Comparison of ENCODE assay signal across 8 cellular contexts in genomic region chr14:21455912-21456667, GRCh38. TPM values are rescaled to one million over a fixed set of nuclear protein-coding genes. Genes with fewer than 3 reads are reported as not detected.
DNase-seq lines count a peak whose midpoint lies in the region; TF ChIP-seq lines count a peak whose summit lies in the region.

A gene with protein sequence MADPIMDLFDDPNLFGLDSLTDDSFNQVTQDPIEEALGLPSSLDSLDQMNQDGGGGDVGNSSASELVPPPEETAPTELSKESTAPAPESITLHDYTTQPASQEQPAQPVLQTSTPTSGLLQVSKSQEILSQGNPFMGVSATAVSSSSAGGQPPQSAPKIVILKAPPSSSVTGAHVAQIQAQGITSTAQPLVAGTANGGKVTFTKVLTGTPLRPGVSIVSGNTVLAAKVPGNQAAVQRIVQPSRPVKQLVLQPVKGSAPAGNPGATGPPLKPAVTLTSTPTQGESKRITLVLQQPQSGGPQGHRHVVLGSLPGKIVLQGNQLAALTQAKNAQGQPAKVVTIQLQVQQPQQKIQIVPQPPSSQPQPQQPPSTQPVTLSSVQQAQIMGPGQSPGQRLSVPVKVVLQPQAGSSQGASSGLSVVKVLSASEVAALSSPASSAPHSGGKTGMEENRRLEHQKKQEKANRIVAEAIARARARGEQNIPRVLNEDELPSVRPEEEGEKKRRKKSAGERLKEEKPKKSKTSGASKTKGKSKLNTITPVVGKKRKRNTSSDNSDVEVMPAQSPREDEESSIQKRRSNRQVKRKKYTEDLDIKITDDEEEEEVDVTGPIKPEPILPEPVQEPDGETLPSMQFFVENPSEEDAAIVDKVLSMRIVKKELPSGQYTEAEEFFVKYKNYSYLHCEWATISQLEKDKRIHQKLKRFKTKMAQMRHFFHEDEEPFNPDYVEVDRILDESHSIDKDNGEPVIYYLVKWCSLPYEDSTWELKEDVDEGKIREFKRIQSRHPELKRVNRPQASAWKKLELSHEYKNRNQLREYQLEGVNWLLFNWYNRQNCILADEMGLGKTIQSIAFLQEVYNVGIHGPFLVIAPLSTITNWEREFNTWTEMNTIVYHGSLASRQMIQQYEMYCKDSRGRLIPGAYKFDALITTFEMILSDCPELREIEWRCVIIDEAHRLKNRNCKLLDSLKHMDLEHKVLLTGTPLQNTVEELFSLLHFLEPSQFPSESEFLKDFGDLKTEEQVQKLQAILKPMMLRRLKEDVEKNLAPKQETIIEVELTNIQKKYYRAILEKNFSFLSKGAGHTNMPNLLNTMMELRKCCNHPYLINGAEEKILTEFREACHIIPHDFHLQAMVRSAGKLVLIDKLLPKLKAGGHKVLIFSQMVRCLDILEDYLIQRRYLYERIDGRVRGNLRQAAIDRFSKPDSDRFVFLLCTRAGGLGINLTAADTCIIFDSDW (N-terminal part only) (minus strand): TSS chr14:21456123. CDS start chr14:21431643, 24,480 bp downstream.

- peak within 1 kb of the TSS; percentile 95 for H3K9ac ChIP-seq in SK-N-MC (ENCODE audit: insufficient read length)

- peaks cover 17% of the 10 kb centered on the region for H3K36me3 ChIP-seq in SK-N-MC (ENCODE audit: insufficient read depth, low read length)

- peak within 1 kb of the TSS; percentile 76 for H3K4me3 ChIP-seq in HFF-Myc (replicated peaks; ENCODE audit: low read depth, low read length)
- peak within 1 kb of the TSS; percentile 93 for H3K4me3 ChIP-seq in SK-N-MC

- TF ChIP-seq CTCF in HFF-Myc (IDR thresholded peaks at IDR 0.05; ENCODE audit: low read depth, low read length, missing control alignments), result peak; percentile 64

- H3K9me3 ChIP-seq in SK-N-MC (ENCODE audit: low read depth, low read length), result no peaks in the 10 kb centered on the region

- H3K27ac ChIP-seq in SK-N-MC (peak within 1 kb of the TSS; percentile 97), temporal lobe (ENCODE audit: low read depth, low read length) (peak within 1 kb of the TSS; percentile 94)

- DNase-seq in GM04504 (ENCODE audit: low read depth), result peak; percentile 99
- DNase-seq in HFF-Myc (ENCODE audit: extremely low read depth, low read depth), result peak; percentile 99
- peak; percentile 100 for DNase-seq in NAMALWA (ENCODE audit: low spot score)
- peak; percentile 99 for DNase-seq in SK-N-MC (ENCODE audit: low read depth, low spot score)
- DNase-seq in activated naive CD4-positive, alpha-beta T cell treated with anti-CD3 and anti-CD28 coated beads, Interleukin-2, amount 50 U/mL, for 16 hours, result peak; percentile 99
- peak; percentile 99 for DNase-seq in germinal center (ENCODE audit: low spot score)
- DNase-seq in nucleus accumbens (lab: John Stamatoyannopoulos, UW), result peak; percentile 88 to 100 (median 99)

RNA-seq across cellular contexts. Expression of the gene that starts here (rescaled TPM):
- 68.4 TPM for total RNA-seq in temporal lobe

Comparison
In these comparisons a context has a peak if more than half of its experiments do, and no peak if none do; other contexts are left out.
1. Peak in every context shown above with its lines: DNase-seq, H3K4me3 ChIP-seq and H3K27ac ChIP-seq.